In genomic region chr6:45985026-45985425, GRCh38 we compare ENCODE assay signal across 23 cellular contexts. TPM values are rescaled to one million over a fixed set of nuclear protein-coding genes. Genes with fewer than 3 reads are reported as not detected.
"Had no signal": no experiment of that assay in that cellular context is flagged by ENCODE, and none has a peak within 500 bp of the region (broad histone marks: within the 10 kb centered on the region; RNA-seq: fewer than 3 reads in every experiment).

No MANE protein-coding gene starts in this region.

- H3K4me3 ChIP-seq: dorsolateral prefrontal cortex, gastroesophageal sphincter, left lung, lower lobe of right lung, pancreas, sigmoid colon, skin epidermis, spleen, thoracic aorta, tibial nerve, upper lobe of left lung had no signal

- H3K4me1 Mint-ChIP-seq: neural crest cell; stimulated activated naive B cell treated with anti-CD40 and anti-IgM and Interleukin-4, amounts not matched to agents 10 μg/mL and 1 μg/mL and 100 μg/mL, for 72 hours had no signal

- H3K27me3 ChIP-seq: dorsolateral prefrontal cortex, gastroesophageal sphincter, left lung, neutrophil, pancreas, sigmoid colon, spleen, tibial nerve, upper lobe of left lung had no signal

- H3K9me3 Mint-ChIP-seq: naive thymus-derived CD8-positive, alpha-beta T cell; neural crest cell; stimulated activated naive B cell treated with anti-CD40 and anti-IgM and Interleukin-4, amounts not matched to agents 10 μg/mL and 1 μg/mL and 100 μg/mL, for 72 hours; stimulated activated naive CD8-positive, alpha-beta T cell treated with anti-CD3 and anti-CD28 coated beads, Interleukin-15, Interleukin-2, amounts not matched to agents 100 ng/mL and 50 ng/mL, for 24 hours had no signal

- ATAC-seq: esophagus mucosa; gastroesophageal sphincter; left lung; lower lobe of right lung; naive thymus-derived CD8-positive, alpha-beta T cell; pancreas; stimulated activated naive B cell treated with anti-CD40 and anti-IgM and Interleukin-4, amounts not matched to agents 10 μg/mL and 1 μg/mL and 100 μg/mL, for 72 hours had no signal

- H3K36me3 ChIP-seq: gastroesophageal sphincter, left lung, lower lobe of right lung, neutrophil, pancreas, sigmoid colon, spleen, thoracic aorta, tibial nerve, upper lobe of left lung had no signal

- DNase-seq: central memory CD4-positive, alpha-beta T cell; dorsolateral prefrontal cortex; effector CD4-positive, alpha-beta T cell; foreskin fibroblast; hypothalamus; kidney; left lung; lower lobe of right lung; naive thymus-derived CD8-positive, alpha-beta T cell; pancreas; sigmoid colon; spleen; stimulated activated CD4-positive, alpha-beta T cell treated with anti-CD3 and anti-CD28 coated beads, Interleukin-4, amount 100 ng/mL, for 4 hours; stimulated activated naive B cell treated with anti-CD40 and anti-IgM and Interleukin-4, amounts not matched to agents 10 μg/mL and 1 μg/mL and 100 μg/mL, for 72 hours; upper lobe of left lung had no signal

- H3K27ac ChIP-seq: dorsolateral prefrontal cortex, gastroesophageal sphincter, left lung, lower lobe of right lung, neutrophil, pancreas, sigmoid colon, skin epidermis, thoracic aorta, tibial nerve, upper lobe of left lung had no signal

- H3K4me1 ChIP-seq: gastroesophageal sphincter, left lung, pancreas had no signal

- H3K36me3 Mint-ChIP-seq: naive thymus-derived CD8-positive, alpha-beta T cell; stimulated activated naive B cell treated with anti-CD40 and anti-IgM and Interleukin-4, amounts not matched to agents 10 μg/mL and 1 μg/mL and 100 μg/mL, for 72 hours had no signal

- H3K4me3 Mint-ChIP-seq: naive thymus-derived CD8-positive, alpha-beta T cell; neural crest cell; stimulated activated naive B cell treated with anti-CD40 and anti-IgM and Interleukin-4, amounts not matched to agents 10 μg/mL and 1 μg/mL and 100 μg/mL, for 72 hours; stimulated activated naive CD8-positive, alpha-beta T cell treated with anti-CD3 and anti-CD28 coated beads, Interleukin-15, Interleukin-2, amounts not matched to agents 100 ng/mL and 50 ng/mL, for 24 hours had no signal

- H3K9me3 ChIP-seq: gastroesophageal sphincter, left lung, lower lobe of right lung, neutrophil, pancreas, sigmoid colon, spleen, thoracic aorta, tibial nerve, upper lobe of left lung had no signal

- H3K27ac Mint-ChIP-seq: naive thymus-derived CD8-positive, alpha-beta T cell; stimulated activated naive B cell treated with anti-CD40 and anti-IgM and Interleukin-4, amounts not matched to agents 10 μg/mL and 1 μg/mL and 100 μg/mL, for 72 hours; stimulated activated naive CD8-positive, alpha-beta T cell treated with anti-CD3 and anti-CD28 coated beads, Interleukin-15, Interleukin-2, amounts not matched to agents 100 ng/mL and 50 ng/mL, for 24 hours had no signal

- H3K27me3 Mint-ChIP-seq: stimulated activated naive B cell treated with anti-CD40 and anti-IgM and Interleukin-4, amounts not matched to agents 10 μg/mL and 1 μg/mL and 100 μg/mL, for 72 hours; stimulated activated naive CD8-positive, alpha-beta T cell treated with anti-CD3 and anti-CD28 coated beads, Interleukin-15, Interleukin-2, amounts not matched to agents 100 ng/mL and 50 ng/mL, for 24 hours had no signal

RNA-seq across cellular contexts. Expression of gene CLIC5, which starts 30.6 kb away (rescaled TPM):
- total RNA-seq: neural crest cell had no signal
